Comparison of ENCODE assay signal across 23 cellular contexts in the genomic region with DNA sequence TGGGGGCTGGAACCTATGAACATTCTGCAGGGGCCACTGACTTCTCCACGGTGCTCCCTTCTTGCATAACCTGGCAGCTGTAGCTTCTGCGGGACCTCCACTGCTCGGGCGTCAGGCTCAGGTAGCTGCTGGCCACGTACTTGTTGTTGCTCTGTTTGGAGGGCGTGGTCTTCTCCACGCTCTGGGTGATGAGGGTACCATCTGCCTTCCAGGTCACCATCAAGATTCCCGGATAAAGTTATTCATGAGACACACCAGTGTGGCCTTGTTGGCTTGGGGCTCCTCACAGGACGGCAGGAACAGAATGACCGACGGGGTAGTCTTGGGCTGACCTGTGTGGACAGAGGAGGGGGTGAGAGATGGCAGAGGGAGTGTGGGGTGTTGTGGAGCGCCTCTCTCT. TPM values are rescaled to one million over a fixed set of nuclear protein-coding genes. Genes with fewer than 3 reads are reported as not detected.
"Had no signal": no experiment of that assay in that cellular context is flagged by ENCODE, and none has a peak within 500 bp of the region (broad histone marks: within the 10 kb centered on the region; RNA-seq: fewer than 3 reads in every experiment).

No MANE protein-coding gene starts in this region.

- H3K4me1 ChIP-seq: SJCRH30 had no signal

- H3K27ac ChIP-seq: RWPE1, SJCRH30 had no signal

- H3K27me3 ChIP-seq: MG63, SJCRH30 had no signal

- H3K4me3 ChIP-seq: MG63, SJCRH30 had no signal

- DNase-seq: IMR-90, Karpas-422, KG1, MG63, NCI-H1092, NCI-H1105 treated with DMSO at 0.1 percent for 48 hours, NCI-H1417 treated with DMSO at 0.1 percent for 48 hours, NCI-H146, NCI-H1694 treated with DMSO at 0.1 percent for 48 hours, NCI-H1930, NCI-H2081, NCI-H2107, NCI-H226, NCI-H446, NCI-H510A, NCI-H524 treated with DMSO at 0.1 percent for 48 hours, NCI-H69, NCI-H774, SHP77 treated with DMSO at 0.1 percent for 48 hours, SJCRH30 had no signal

- H3K36me3 ChIP-seq: MG63, SJCRH30 had no signal

- H3K9me3 ChIP-seq: MG63, SJCRH30 had no signal

RNA-seq across cellular contexts. Expression of a gene that starts 6.5 kb away (rescaled TPM):
- total RNA-seq: IMR-90, SJCRH30 had no signal

RNA-seq across cellular contexts. Expression of a gene that starts 52.2 kb away (rescaled TPM):
- total RNA-seq: HepG2, HT1080, IMR-90, SJCRH30 had no signal
- polyA plus RNA-seq: HepG2, IMR-90 had no signal

RNA-seq across cellular contexts. Expression of a gene that starts 58.5 kb away (rescaled TPM):
- total RNA-seq: HepG2, HT1080, IMR-90 had no signal
- polyA plus RNA-seq: HepG2, IMR-90 had no signal
